Comparison of ENCODE assay signal across 1 cellular context in genomic region chr19:37963190-37963947, GRCh38.
TF ChIP-seq lines count a peak whose summit lies in the region.

No MANE protein-coding gene starts in this region.

TF ChIP-seq in IMR-90, 13 proteins besides CTCF, POLR2A, EP300 and RAD21 (continued from another document):
- TF ChIP-seq USF2 (IDR thresholded peaks at IDR 0.05; ENCODE audit: low read depth, low read length) (no peak), ELK1 (IDR thresholded peaks at IDR 0.05; ENCODE audit: borderline replicate concordance, low read depth, low read length) (no peak), RCOR1 (IDR thresholded peaks at IDR 0.05; ENCODE audit: insufficient replicate concordance, low read length) (no peak), FOS (IDR thresholded peaks at IDR 0.05; ENCODE audit: low read depth, low read length) (no peak)
